21 cellular contexts compared by ENCODE assay signal in genomic region chr6:83152913-83153312, GRCh38. TPM values are rescaled to one million over a fixed set of nuclear protein-coding genes. Genes with fewer than 3 reads are reported as not detected.
DNase-seq lines count a peak whose midpoint lies in the region; ATAC-seq, FAIRE-seq and TF ChIP-seq lines count a peak whose summit lies in the region.
"Had no signal": no experiment of that assay in that cellular context is flagged by ENCODE, and none has a peak within 500 bp of the region (broad histone marks: within the 10 kb centered on the region; RNA-seq: fewer than 3 reads in every experiment).

No MANE protein-coding gene starts in this region.

- H3K4me3 ChIP-seq in K562 (no peak overlapping the region), mucosa of descending colon (no peak overlapping the region), kidney (ENCODE audit: low read length in 2 of 2) (no peak overlapping the region)
- H3K4me3 ChIP-seq: MG63 had no signal

- no peaks in the 10 kb centered on the region for H3K4me1 ChIP-seq in K562 (replicated peaks in 1 of 2; ENCODE audit: control insufficient read depth in 2 of 2, insufficient read depth in 2 of 2, low read length in 2 of 2)
- peaks cover 4% of the 10 kb centered on the region for H3K4me1 ChIP-seq in mucosa of descending colon (ENCODE audit: low read depth)
- no peaks in the 10 kb centered on the region for H3K4me1 ChIP-seq in kidney (ENCODE audit: control insufficient read depth in 1 of 2, insufficient read depth in 1 of 2, low read depth in 1 of 2, low read length in 2 of 2)

- no peak for TF ChIP-seq RAD21 in K562 (CRISPR knock-in tag; conservative IDR thresholded peaks at IDR 0.05 in 1 of 2, IDR thresholded peaks at IDR 0.05 in 1 of 2)

- CTCF ChIA-PET in K562 (lab: Yijun Ruan, JAX; ENCODE audit: low intra/inter-chr PET ratio), result no interaction called here

- 100% methylated on average over 1 of the region's 1 CpG for WGBS in K562 (ENCODE audit: insufficient coverage, low coverage, missing lambda C conversion rate)

- H3K9me1 ChIP-seq in K562 (ENCODE audit: control insufficient read depth, insufficient read depth, low read length), result no peaks in the 10 kb centered on the region

- H3K9ac ChIP-seq in K562 (ENCODE audit: insufficient read depth in 1 of 2, low read depth in 2 of 2, low read length in 2 of 2), result no peak overlapping the region
- H3K9ac ChIP-seq in kidney (ENCODE audit: low read length in 2 of 2), result no peak overlapping the region

- no peak for TF ChIP-seq POLR2A in K562 (conservative IDR thresholded peaks at IDR 0.05)

- H3K36me3 ChIP-seq in K562 (ENCODE audit: control insufficient read depth, insufficient read depth, low read length) (no peaks in the 10 kb centered on the region), mucosa of descending colon (ENCODE audit: low read depth) (no peaks in the 10 kb centered on the region), kidney (ENCODE audit: control insufficient read depth in 1 of 2, insufficient read depth in 2 of 2, low read length in 2 of 2) (peaks cover 12 to 13% of the 10 kb centered on the region in 2 donors)

- no peak overlapping the region for H3K4me2 ChIP-seq in K562 (ENCODE audit: insufficient read depth, low read length)

- DNase-seq in D721Med (ENCODE audit: insufficient read length, low spot score) (no peak), K562 (ENCODE audit: extremely low read depth in 1 of 4, low spot score in 3 of 4) (no peak), left colon (no peak), mucosa of descending colon (no peak), activated gamma-delta T cell treated with Interleukin-2 at 50 U/mL for 16 hours (no peak), NCI-H510A (lab: John Stamatoyannopoulos, UW) (no peak), kidney (no peak)
- DNase-seq: 8988T, GOT3, HCEC 1CT, KG1, MG63, NCI-H1417, NCI-H1694, NCI-H2029 treated with DMSO at 0.1 percent for 48 hours, NCI-H446 treated with DMSO at 0.1 percent for 48 hours, NCI-H526 treated with DMSO at 0.1 percent for 48 hours, SHP77 treated with DMSO at 0.1 percent for 48 hours had no signal

- H4K20me1 ChIP-seq in K562 (replicated peaks; ENCODE audit: control insufficient read depth, insufficient read depth, low read length), result no peaks in the 10 kb centered on the region

- TF ChIP-seq EP300 in K562 (IDR thresholded peaks at IDR 0.05; ENCODE audit: low read length), result no peak

- TF ChIP-seq CTCF in D721Med (IDR thresholded peaks at IDR 0.05; ENCODE audit: insufficient read depth, missing control alignments) (no peak), K562 (IDR thresholded peaks at IDR 0.05 in 2 of 3, conservative IDR thresholded peaks at IDR 0.05 in 1 of 3; ENCODE audit: insufficient read depth in 2 of 3, low read depth in 1 of 3, low read length in 3 of 3) (no peak), mucosa of descending colon (IDR thresholded peaks at IDR 0.05) (no peak), kidney (IDR thresholded peaks at IDR 0.05; ENCODE audit: borderline replicate concordance, extremely low read depth, insufficient read depth) (no peak)

- ATAC-seq in K562, result no peak
- peak; percentile 41 for ATAC-seq in left colon
- peak; percentile 20 for ATAC-seq in mucosa of descending colon
- ATAC-seq in HG02981 (IDR thresholded peaks at IDR 0.05; ENCODE audit: unreplicated experiment), result no peak
- ATAC-seq: Panc1 had no signal

- no peak overlapping the region for H2AFZ ChIP-seq in K562 (ENCODE audit: low read depth, low read length)

- no TSS peak for BruUV-seq in K562 (replicated peaks; lab: Mats Ljungman, UMichigan)

- no peaks in the 10 kb centered on the region for H3K79me2 ChIP-seq in K562 (ENCODE audit: control insufficient read depth, insufficient read depth, low read length)

- intact Hi-C loops in K562 (cut with micrococcal nuclease) (no loop called here), left colon (cut with DNase I, micrococcal nuclease) (no loop called here), mucosa of descending colon (cut with DNase I, micrococcal nuclease) (no loop called here), kidney (cut with DNase I) (no loop called here)

- H3K27me3 ChIP-seq in K562 (ENCODE audit: control insufficient read depth in 2 of 2, insufficient read depth in 2 of 2, low read length in 2 of 2), result no peaks in the 10 kb centered on the region
- H3K27me3 ChIP-seq: MG63 had no signal

- H3K9me3 ChIP-seq in K562 (replicated peaks; ENCODE audit: control insufficient read depth, insufficient read depth, low read depth, low read length) (no peaks in the 10 kb centered on the region), mucosa of descending colon (no peaks in the 10 kb centered on the region), kidney (ENCODE audit: control insufficient read depth in 1 of 2, low read length in 2 of 2) (no peaks in the 10 kb centered on the region)
- H3K9me3 ChIP-seq: MG63 had no signal

- H3K27ac ChIP-seq in K562 (ENCODE audit: extremely low read depth, low read depth, low read length) (no peak overlapping the region), kidney (ENCODE audit: low read depth in 2 of 2, low read length in 2 of 2) (no peak overlapping the region)

- in situ Hi-C loops in K562 (cut with MboI), result no loop called here

- FAIRE-seq in D721Med (lab: Jason Lieb, UNC) (peak; percentile 71), K562 (lab: Jason Lieb, UNC) (no peak), kidney (lab: Jason Lieb, UNC) (no peak)
- FAIRE-seq: GM18507 had no signal

- POLR2A ChIA-PET in K562 (lab: Yijun Ruan, JAX), result no interaction called here

TF ChIP-seq in K562, 482 proteins besides CTCF, POLR2A, EP300 and RAD21:
- TF ChIP-seq MAFK (IDR thresholded peaks at IDR 0.05; ENCODE audit: low read length), result peak; percentile 96
- no peak for TF ChIP-seq YY1 (IDR thresholded peaks at IDR 0.05; ENCODE audit: borderline replicate concordance in 1 of 3, control insufficient read depth in 1 of 3, extremely low read depth in 1 of 3, insufficient read depth in 3 of 3, insufficient read length in 1 of 3, insufficient replicate concordance in 2 of 3, low read depth in 1 of 3, low read length in 2 of 3)
- peak; percentile 92 for TF ChIP-seq C11orf30 (IDR thresholded peaks at IDR 0.05; ENCODE audit: low read depth)
- TF ChIP-seq POLR2B (IDR thresholded peaks at IDR 0.05; ENCODE audit: low read depth, partially characterized antibody), result no peak
- TF ChIP-seq ZNF445 (CRISPR knock-in tag; IDR thresholded peaks at IDR 0.05; ENCODE audit: low read depth), result no peak
- no peak for TF ChIP-seq KLF13 (tag; IDR thresholded peaks at IDR 0.05; ENCODE audit: borderline replicate concordance, low read depth)
- TF ChIP-seq ZNF316 (IDR thresholded peaks at IDR 0.05), result peak; percentile 96
- TF ChIP-seq MAFG (tag; conservative IDR thresholded peaks at IDR 0.05), result peak; percentile 89
- peak; percentile 95 for TF ChIP-seq MAFF (IDR thresholded peaks at IDR 0.05; ENCODE audit: low read length)

RNA-seq across cellular contexts. Expression of gene PGM3, which starts 40.2 kb away (rescaled TPM):
- 90.0 and 184 TPM in 2 replicates for total RNA-seq in K562 (2011; cell fraction: chromatin; rRNA removed; ENCODE audit: low replicate concordance)
- total RNA-seq in K562 (2011; cell fraction: nucleolus; rRNA removed), result 52.2 and 54.9 TPM in 2 replicates
- total RNA-seq in K562 (2011; cell fraction: nucleoplasm; rRNA removed), result 80.7 and 101 TPM in 2 replicates
- total RNA-seq in K562 (2014; rRNA removed) (19.1 TPM in 2 replicates), K562 (2014; rRNA removed; fragmentation: Illumina TruSeq; extraction: Trizol) (54.5 and 62.2 TPM in 2 replicates), K562 (2015; rRNA removed; fragmentation: Illumina TruSeq; extraction: Trizol) (32.2 and 36.6 TPM in 2 replicates), K562 (2021) (49.0 and 50.5 TPM in 2 replicates), left colon (10 to 100 TPM; 36.8 to 46.7 TPM), mucosa of descending colon (10 to 100 TPM; 29.2 to 37.6 (median 30.7) TPM), kidney (31.8 TPM)
- polyA plus RNA-seq in K562 (2011; rRNA removed) (81.8 and 87.7 TPM in 2 replicates), K562 (2014; fragmentation: Illumina TruSeq; extraction: Trizol) (28.4 and 30.5 TPM in 2 replicates), K562 (2014; fragmentation: Nextera tagmentation; extraction: Ambion mirVana) (100 to 1,000 TPM in 1 of 2 experiments, 10 to 100 TPM in 1; 75.3 to 107 TPM), K562 (2014; rRNA removed) (21.2 and 21.7 TPM in 2 replicates), kidney (ENCODE audit: insufficient read depth, low read depth, low replicate concordance) (10.3 TPM)
- 13.6 and 29.2 TPM in 2 replicates for polyA plus RNA-seq in K562 (2011; cell fraction: cytosol; rRNA removed)
- 51.7 and 119 TPM in 2 replicates for polyA plus RNA-seq in K562 (2011; cell fraction: nucleus; rRNA removed)
- 37.9 and 42.6 TPM in 2 replicates for polyA plus RNA-seq in K562 (2012)
- polyA minus RNA-seq in K562 (2011; rRNA and poly(A)+ RNA removed), result 288 and 342 TPM in 2 replicates
- polyA minus RNA-seq in K562 (2011; cell fraction: cytosol; rRNA and poly(A)+ RNA removed), result 46.5 and 54.5 TPM in 2 replicates
- 59.1 and 142 TPM in 2 replicates for polyA minus RNA-seq in K562 (2011; cell fraction: nucleus; rRNA and poly(A)+ RNA removed)

RNA-seq across cellular contexts. Expression of gene RWDD2A, which starts 40.2 kb away (rescaled TPM):
- 4.1 and 8.3 TPM in 2 replicates for total RNA-seq in K562 (2011; cell fraction: chromatin; rRNA removed; ENCODE audit: low replicate concordance)
- 4.3 and 5.0 TPM in 2 replicates for total RNA-seq in K562 (2011; cell fraction: nucleolus; rRNA removed)
- 6.2 and 6.4 TPM in 2 replicates for total RNA-seq in K562 (2011; cell fraction: nucleoplasm; rRNA removed)
- total RNA-seq in K562 (2014; rRNA removed) (1.5 and 1.8 TPM in 2 replicates), K562 (2014; rRNA removed; fragmentation: Illumina TruSeq; extraction: Trizol) (1.8 and 1.9 TPM in 2 replicates), K562 (2015; rRNA removed; fragmentation: Illumina TruSeq; extraction: Trizol) (1.6 TPM in 2 replicates), K562 (2021) (1.7 and 2.0 TPM in 2 replicates), left colon (1 to 10 TPM; 2.8 to 3.3 TPM), mucosa of descending colon (1 to 10 TPM; 1.9 to 3.4 (median 2.5) TPM), kidney (4.0 TPM)
- polyA plus RNA-seq in K562 (2011; rRNA removed) (4.7 and 4.8 TPM in 2 replicates), K562 (2014; fragmentation: Illumina TruSeq; extraction: Trizol) (2.0 and 2.1 TPM in 2 replicates), K562 (2014; fragmentation: Nextera tagmentation; extraction: Ambion mirVana) (1 to 10 TPM; 2.5 to 3.6 TPM), K562 (2014; rRNA removed) (1.8 and 2.6 TPM in 2 replicates), kidney (ENCODE audit: insufficient read depth, low read depth, low replicate concordance) (5.5 TPM)
- 1.1 and 2.8 TPM in 2 replicates for polyA plus RNA-seq in K562 (2011; cell fraction: cytosol; rRNA removed)
- polyA plus RNA-seq in K562 (2011; cell fraction: nucleus; rRNA removed), result 3.9 and 7.0 TPM in 2 replicates
- polyA plus RNA-seq in K562 (2012), result 1.6 and 3.9 TPM in 2 replicates
- 3.7 and 6.2 TPM in 2 replicates for polyA minus RNA-seq in K562 (2011; rRNA and poly(A)+ RNA removed)
- polyA minus RNA-seq in K562 (2011; cell fraction: cytosol; rRNA and poly(A)+ RNA removed), result 1.2 and 1.4 TPM in 2 replicates
- polyA minus RNA-seq in K562 (2011; cell fraction: nucleus; rRNA and poly(A)+ RNA removed), result 2.8 and 7.2 TPM in 2 replicates

Comparison
In these comparisons a context has a peak if more than half of its experiments do, and no peak if none do; other contexts are left out.
1. ATAC-seq: peak in left colon (single experiment) and mucosa of descending colon (single experiment); none in K562 (single experiment) and HG02981 (single experiment).